ENCODE assay signal across 22 cellular contexts in genomic region chrX:118562574-118563164, GRCh38.
A peak's percentile ranks its signal among the peaks of the same experiment; 100 is the strongest.
DNase-seq lines count a peak whose midpoint lies in the region; ATAC-seq and TF ChIP-seq lines count a peak whose summit lies in the region.
"Had no signal": no experiment of that assay in that cellular context is flagged by ENCODE, and none has a peak within 500 bp of the region (broad histone marks: within the 10 kb centered on the region; RNA-seq: fewer than 3 reads in every experiment).

No MANE protein-coding gene starts in this region.

- CTCF ChIA-PET in CD8-positive, alpha-beta T cell (lab: Charles Lee), result interaction anchor here (1.5 kb wide), 1 partner anchor 9 kb away, joined by 3 read pairs; no protein-coding TSS in a partner anchor

- H3K27me3 ChIP-seq in CD8-positive, alpha-beta T cell (ENCODE audit: insufficient read depth, low read length), result no peaks in the 10 kb centered on the region
- H3K27me3 ChIP-seq: esophagus squamous epithelium, sigmoid colon, tibial nerve had no signal

- TF ChIP-seq CTCF in CD8-positive, alpha-beta T cell (IDR thresholded peaks at IDR 0.05), result no peak
- TF ChIP-seq CTCF in fibroblast of villous mesenchyme (IDR thresholded peaks at IDR 0.05; ENCODE audit: insufficient read depth, low read depth, low read length), result no peak

- no peaks in the 10 kb centered on the region for H3K9me3 Mint-ChIP-seq in CD8-positive, alpha-beta T cell
- no peaks in the 10 kb centered on the region for H3K9me3 Mint-ChIP-seq in activated T-helper 17 cell treated with anti-CD3 and anti-CD28 coated beads, Interleukin-2, amount 50 U/mL, for 72 hours

- H3K4me3 Mint-ChIP-seq in CD8-positive, alpha-beta T cell, result no peak overlapping the region
- no peak overlapping the region for H3K4me3 Mint-ChIP-seq in activated T-helper 17 cell treated with anti-CD3 and anti-CD28 coated beads, Interleukin-2, amount 50 U/mL, for 72 hours

- no peak for ATAC-seq in CD8-positive, alpha-beta T cell
- ATAC-seq in activated T-helper 17 cell treated with anti-CD3 and anti-CD28 coated beads, Interleukin-2, amount 50 U/mL, for 72 hours (replicated peaks), result no peak
- no peak for ATAC-seq in HG03280 (IDR thresholded peaks at IDR 0.05; ENCODE audit: unreplicated experiment)
- no peak for ATAC-seq in HG03354 (IDR thresholded peaks at IDR 0.05; ENCODE audit: poor library complexity, severe bottlenecking, unreplicated experiment)
- ATAC-seq: left ventricle myocardium superior had no signal

- H3K27ac ChIP-seq in CD8-positive, alpha-beta T cell (ENCODE audit: low read depth, low read length), result no peak overlapping the region
- H3K27ac ChIP-seq: esophagus squamous epithelium, sigmoid colon, tibial nerve, WERI-Rb-1 had no signal

- H3K9me3 ChIP-seq in CD8-positive, alpha-beta T cell (ENCODE audit: low read length), result no peaks in the 10 kb centered on the region
- H3K9me3 ChIP-seq: Caco-2, esophagus squamous epithelium, sigmoid colon, tibial nerve had no signal

- H3K4me1 Mint-ChIP-seq in CD8-positive, alpha-beta T cell (ENCODE audit: low read depth), result peaks cover 18% of the 10 kb centered on the region
- H3K4me1 Mint-ChIP-seq in activated T-helper 17 cell treated with anti-CD3 and anti-CD28 coated beads, Interleukin-2, amount 50 U/mL, for 72 hours, result peaks cover 10% of the 10 kb centered on the region

- H3K27me3 Mint-ChIP-seq in CD8-positive, alpha-beta T cell (ENCODE audit: low read depth), result no peaks in the 10 kb centered on the region
- H3K27me3 Mint-ChIP-seq in activated T-helper 17 cell treated with anti-CD3 and anti-CD28 coated beads, Interleukin-2, amount 50 U/mL, for 72 hours, result no peaks in the 10 kb centered on the region

- H3K4me1 ChIP-seq in CD8-positive, alpha-beta T cell (ENCODE audit: insufficient read depth, low read length), result no peaks in the 10 kb centered on the region
- H3K4me1 ChIP-seq: Caco-2, esophagus squamous epithelium, tibial nerve had no signal

- H3K36me3 Mint-ChIP-seq in CD8-positive, alpha-beta T cell, result peaks cover 63% of the 10 kb centered on the region
- H3K36me3 Mint-ChIP-seq in activated T-helper 17 cell treated with anti-CD3 and anti-CD28 coated beads, Interleukin-2, amount 50 U/mL, for 72 hours (ENCODE audit: low read depth), result peaks cover 72% of the 10 kb centered on the region

- H3K4me3 ChIP-seq in CD8-positive, alpha-beta T cell (ENCODE audit: low read depth, low read length), result no peak overlapping the region
- H3K4me3 ChIP-seq in fibroblast of villous mesenchyme (ENCODE audit: low read depth, low read length), result no peak overlapping the region
- H3K4me3 ChIP-seq: esophagus squamous epithelium, sigmoid colon, tibial nerve had no signal

- intact Hi-C loops in CD8-positive, alpha-beta T cell (cut with DNase I, micrococcal nuclease), result no loop called here

- peak overlapping the region; percentile 83 for H3K27ac Mint-ChIP-seq in CD8-positive, alpha-beta T cell
- H3K27ac Mint-ChIP-seq in activated T-helper 17 cell treated with anti-CD3 and anti-CD28 coated beads, Interleukin-2, amount 50 U/mL, for 72 hours, result peak overlapping the region; percentile 30

- POLR2A ChIA-PET in CD8-positive, alpha-beta T cell (lab: Charles Lee), result interaction anchor here (0.9 kb wide), 1 partner anchor 33 kb away, joined by 3 read pairs; no protein-coding TSS in a partner anchor

- H3K36me3 ChIP-seq in CD8-positive, alpha-beta T cell (ENCODE audit: insufficient read depth, low read length), result peaks cover 5% of the 10 kb centered on the region
- H3K36me3 ChIP-seq: esophagus squamous epithelium, WERI-Rb-1 had no signal

- DNase-seq in A172 (ENCODE audit: low spot score) (peak; percentile 6), fibroblast of villous mesenchyme (ENCODE audit: low read depth) (peak; percentile 47), SKM-1 (lab: John Stamatoyannopoulos, UW; ENCODE audit: unreplicated experiment) (no peak)
- DNase-seq in CD8-positive, alpha-beta T cell, result no peak
- no peak for DNase-seq in stimulated activated naive CD4-positive, alpha-beta T cell treated with Interleukin-2 at 50 U/mL for 16 hours (lab: John Stamatoyannopoulos, UW)
- DNase-seq: anterior cingulate cortex; Caco-2; effector CD8-positive, alpha-beta T cell; esophagus squamous epithelium; glutamatergic neuron; KBM-7; left ventricle myocardium superior; NCI-H2081; NCI-H524 treated with DMSO at 0.1 percent for 48 hours; sigmoid colon; stimulated activated naive CD4-positive, alpha-beta T cell; SW 1271; WERI-Rb-1 had no signal

Comparison
In these comparisons a context has a peak if more than half of its experiments do, and no peak if none do; other contexts are left out.
1. DNase-seq: peak in A172 (single experiment) and fibroblast of villous mesenchyme (single experiment); none in CD8-positive, alpha-beta T cell (0 of 7), stimulated activated naive CD4-positive, alpha-beta T cell treated with Interleukin-2 at 50 U/mL for 16 hours (single experiment) and SKM-1 (single experiment).